In genomic region chr2:239964399-239965185, GRCh38 we compare ENCODE assay signal across 23 cellular contexts.
A peak's percentile ranks its signal among the peaks of the same experiment; 100 is the strongest.
DNase-seq lines count a peak whose midpoint lies in the region; ATAC-seq and TF ChIP-seq lines count a peak whose summit lies in the region.
"Had no signal": no experiment of that assay in that cellular context is flagged by ENCODE, and none has a peak within 500 bp of the region (broad histone marks: within the 10 kb centered on the region; RNA-seq: fewer than 3 reads in every experiment).

No MANE protein-coding gene starts in this region.

- peaks cover 31% of the 10 kb centered on the region for H3K36me3 Mint-ChIP-seq in T-helper 1 cell treated with Interleukin-12 subunit alpha and Interleukin-12 subunit beta and Interleukin-4 antibody, amounts not matched to agents 30 μg/mL and 1 μg/mL, for 36 hours (ENCODE audit: low read depth)

- H4K20me1 ChIP-seq in osteoblast (ENCODE audit: insufficient read depth, low read length) = no peaks in the 10 kb centered on the region

- no peaks in the 10 kb centered on the region for H3K27me3 Mint-ChIP-seq in T-helper 1 cell treated with Interleukin-12 subunit alpha and Interleukin-12 subunit beta and Interleukin-4 antibody, amounts not matched to agents 30 μg/mL and 1 μg/mL, for 36 hours (ENCODE audit: low read depth)

- peaks cover 2% of the 10 kb centered on the region for H3K4me1 Mint-ChIP-seq in T-helper 1 cell treated with Interleukin-12 subunit alpha and Interleukin-12 subunit beta and Interleukin-4 antibody, amounts not matched to agents 30 μg/mL and 1 μg/mL, for 36 hours (ENCODE audit: low read depth)

- DNase-seq in T-helper 1 cell (no peak), Right ventricle myocardium inferior (ENCODE audit: missing footprints) (peak; percentile 35), left cardiac atrium (no peak), osteoblast (ENCODE audit: insufficient read length, low spot score, missing footprints) (peak; percentile 62), C1 segment of cervical spinal cord (lab: John Stamatoyannopoulos, UW) (no peak)
- DNase-seq: 8988T, ACHN, BE2C, Calu3, DMS79 treated with DMSO at 0.1 percent for 48 hours, GF-D8, Karpas-422, NCI-H1092, NCI-H1417 treated with DMSO at 0.1 percent for 48 hours, NCI-H1694 treated with DMSO at 0.1 percent for 48 hours, NCI-H2081, NCI-H2227 treated with DMSO at 0.1 percent for 48 hours, NCI-H526 treated with DMSO at 0.1 percent for 48 hours, PC-9, SHP77 treated with DMSO at 0.1 percent for 48 hours had no signal

- H3K79me2 ChIP-seq in osteoblast (ENCODE audit: insufficient read depth, low read length) = no peaks in the 10 kb centered on the region

- H3K9me3 ChIP-seq in osteoblast (ENCODE audit: low read depth, low read length) = no peaks in the 10 kb centered on the region
- H3K9me3 ChIP-seq: BE2C had no signal

- H3K4me1 ChIP-seq in osteoblast (ENCODE audit: insufficient read depth, low read length) = peaks cover 6% of the 10 kb centered on the region
- H3K4me1 ChIP-seq: BE2C had no signal

- peaks cover 7% of the 10 kb centered on the region for H3K9me3 Mint-ChIP-seq in T-helper 1 cell treated with Interleukin-12 subunit alpha and Interleukin-12 subunit beta and Interleukin-4 antibody, amounts not matched to agents 30 μg/mL and 1 μg/mL, for 36 hours

- ATAC-seq in Right ventricle myocardium inferior (no peak), left cardiac atrium (no peak), GM18505 (IDR thresholded peaks at IDR 0.05; ENCODE audit: unreplicated experiment) (no peak)
- ATAC-seq: HepG2 had no signal

- H3K27me3 ChIP-seq in osteoblast (ENCODE audit: insufficient read depth, low read length) = no peaks in the 10 kb centered on the region
- H3K27me3 ChIP-seq: BE2C had no signal

- H3K27ac ChIP-seq in osteoblast (ENCODE audit: low read depth, low read length) = no peak overlapping the region
- H3K27ac ChIP-seq: PC-9 had no signal

- H3K4me3 ChIP-seq in osteoblast (ENCODE audit: insufficient read depth, low read length) = no peak overlapping the region
- H3K4me3 ChIP-seq: PC-9 had no signal

- H3K27ac Mint-ChIP-seq in T-helper 1 cell treated with Interleukin-12 subunit alpha and Interleukin-12 subunit beta and Interleukin-4 antibody, amounts not matched to agents 30 μg/mL and 1 μg/mL, for 36 hours = peak overlapping the region; percentile 24

- no peak overlapping the region for H3K4me2 ChIP-seq in osteoblast (ENCODE audit: insufficient read depth, low read length)
- H3K4me2 ChIP-seq: PC-9 had no signal

- intact Hi-C loops in Right ventricle myocardium inferior (cut with DNase I) (no loop called here), left cardiac atrium (cut with DNase I) (no loop called here)

- no peak for TF ChIP-seq POLR2A in GM18505 (IDR thresholded peaks at IDR 0.05; ENCODE audit: borderline replicate concordance, extremely low read depth, insufficient read depth, insufficient read length)

- no peak for TF ChIP-seq CTCF in osteoblast (IDR thresholded peaks at IDR 0.05; ENCODE audit: extremely low read depth, low read depth, low read length)

- peaks cover 32% of the 10 kb centered on the region for H3K36me3 ChIP-seq in osteoblast (ENCODE audit: insufficient read depth, low read length)

- no peak overlapping the region for H3K4me3 Mint-ChIP-seq in T-helper 1 cell treated with Interleukin-12 subunit alpha and Interleukin-12 subunit beta and Interleukin-4 antibody, amounts not matched to agents 30 μg/mL and 1 μg/mL, for 36 hours

- no peak overlapping the region for H2AFZ ChIP-seq in osteoblast (ENCODE audit: low read length)
- H2AFZ ChIP-seq: PC-9 had no signal

Comparison
In these comparisons a context has a peak if more than half of its experiments do, and no peak if none do; other contexts are left out.
1. DNase-seq: peak in Right ventricle myocardium inferior (single experiment) and osteoblast (single experiment); none in T-helper 1 cell (0 of 5), left cardiac atrium (single experiment) and C1 segment of cervical spinal cord (0 of 14).